In the genomic region with DNA sequence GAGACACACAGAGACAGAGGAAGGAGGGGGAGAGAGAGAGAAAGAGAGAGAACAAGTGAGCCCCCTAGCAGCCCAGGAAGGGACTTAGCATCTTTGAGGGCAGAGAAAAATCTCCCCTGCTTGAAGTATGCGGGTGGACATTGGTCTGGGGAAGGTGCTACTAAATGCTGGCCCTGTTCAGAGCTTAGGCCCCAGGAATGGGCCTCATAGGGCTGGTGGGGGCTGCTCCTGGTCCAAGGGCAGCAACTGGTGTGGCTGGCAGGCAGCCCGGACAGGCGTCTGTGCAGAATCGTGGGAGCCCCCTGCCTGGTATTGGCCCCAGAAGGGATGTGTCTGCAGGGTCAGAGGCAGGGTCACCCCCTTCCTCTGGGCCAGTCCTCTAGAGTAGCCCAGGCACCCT, we compare ENCODE assay signal across 1 cellular context.
TF ChIP-seq lines count a peak whose summit lies in the region.

No MANE protein-coding gene starts in this region.

TF ChIP-seq in HEK293, 187 proteins besides CTCF, POLR2A, EP300 and RAD21 (continued from another document):
- TF ChIP-seq, protein P1, sequence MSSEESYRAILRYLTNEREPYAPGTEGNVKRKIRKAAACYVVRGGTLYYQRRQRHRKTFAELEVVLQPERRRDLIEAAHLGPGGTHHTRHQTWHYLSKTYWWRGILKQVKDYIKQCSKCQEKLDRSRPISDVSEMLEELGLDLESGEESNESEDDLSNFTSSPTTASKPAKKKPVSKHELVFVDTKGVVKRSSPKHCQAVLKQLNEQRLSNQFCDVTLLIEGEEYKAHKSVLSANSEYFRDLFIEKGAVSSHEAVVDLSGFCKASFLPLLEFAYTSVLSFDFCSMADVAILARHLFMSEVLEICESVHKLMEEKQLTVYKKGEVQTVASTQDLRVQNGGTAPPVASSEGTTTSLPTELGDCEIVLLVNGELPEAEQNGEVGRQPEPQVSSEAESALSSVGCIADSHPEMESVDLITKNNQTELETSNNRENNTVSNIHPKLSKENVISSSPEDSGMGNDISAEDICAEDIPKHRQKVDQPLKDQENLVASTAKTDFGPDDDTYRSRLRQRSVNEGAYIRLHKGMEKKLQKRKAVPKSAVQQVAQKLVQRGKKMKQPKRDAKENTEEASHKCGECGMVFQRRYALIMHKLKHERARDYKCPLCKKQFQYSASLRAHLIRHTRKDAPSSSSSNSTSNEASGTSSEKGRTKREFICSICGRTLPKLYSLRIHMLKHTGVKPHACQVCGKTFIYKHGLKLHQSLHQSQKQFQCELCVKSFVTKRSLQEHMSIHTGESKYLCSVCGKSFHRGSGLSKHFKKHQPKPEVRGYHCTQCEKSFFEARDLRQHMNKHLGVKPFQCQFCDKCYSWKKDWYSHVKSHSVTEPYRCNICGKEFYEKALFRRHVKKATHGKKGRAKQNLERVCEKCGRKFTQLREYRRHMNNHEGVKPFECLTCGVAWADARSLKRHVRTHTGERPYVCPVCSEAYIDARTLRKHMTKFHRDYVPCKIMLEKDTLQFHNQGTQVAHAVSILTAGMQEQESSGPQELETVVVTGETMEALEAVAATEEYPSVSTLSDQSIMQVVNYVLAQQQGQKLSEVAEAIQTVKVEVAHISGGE (tag by site-specific recombination; conservative IDR thresholded peaks at IDR 0.05; ENCODE audit: low read depth): no peak
- no peak for TF ChIP-seq ZNF239 (tag by site-specific recombination; IDR thresholded peaks at IDR 0.05)
- TF ChIP-seq ZNF621 (tag by site-specific recombination; IDR thresholded peaks at IDR 0.05): no peak
- no peak for TF ChIP-seq ZNF214 (tag by site-specific recombination; IDR thresholded peaks at IDR 0.05; ENCODE audit: borderline replicate concordance)
- no peak for TF ChIP-seq SALL2 (tag by site-specific recombination; IDR thresholded peaks at IDR 0.05; ENCODE audit: borderline replicate concordance)
- no peak for TF ChIP-seq ZNF544 (tag by site-specific recombination; IDR thresholded peaks at IDR 0.05)
- TF ChIP-seq SCRT2 (tag by site-specific recombination; IDR thresholded peaks at IDR 0.05): no peak
